27 cellular contexts compared by ENCODE assay signal in the genomic region with DNA sequence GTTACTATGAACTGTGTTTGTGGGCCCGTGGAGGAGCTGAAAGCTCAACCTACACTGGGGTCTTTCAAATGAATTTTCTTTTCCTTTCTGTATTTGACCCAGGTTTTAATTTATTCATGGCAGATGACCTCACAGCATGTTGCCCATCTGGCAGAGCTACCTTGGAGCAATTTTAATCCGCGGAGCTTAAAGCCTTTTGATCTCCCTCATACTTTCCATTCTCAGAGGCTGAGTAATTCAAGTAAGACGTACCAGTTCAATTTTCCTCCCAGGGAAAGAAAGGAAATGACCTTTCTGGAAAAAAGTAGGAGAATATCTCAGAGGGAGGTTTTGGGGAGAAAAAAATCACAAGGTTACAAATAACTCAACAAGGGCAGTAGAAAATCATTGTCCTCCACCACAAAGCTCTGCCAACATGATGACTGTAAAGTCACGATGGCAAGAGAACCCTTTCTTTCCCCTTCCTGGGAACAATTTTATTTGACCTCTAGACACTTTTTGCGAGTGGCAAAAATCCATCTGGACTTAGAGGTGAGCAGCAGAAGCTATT. TPM values are rescaled to one million over a fixed set of nuclear protein-coding genes. Genes with fewer than 3 reads are reported as not detected.
DNase-seq lines count a peak whose midpoint lies in the region; ATAC-seq, FAIRE-seq and TF ChIP-seq lines count a peak whose summit lies in the region.
"Had no signal": no experiment of that assay in that cellular context is flagged by ENCODE, and none has a peak within 500 bp of the region (broad histone marks: within the 10 kb centered on the region; RNA-seq: fewer than 3 reads in every experiment).

No MANE protein-coding gene starts in this region.

- peaks cover 15% of the 10 kb centered on the region for H3K4me1 Mint-ChIP-seq in GM23338
- H3K4me1 Mint-ChIP-seq: activated CD4-positive, alpha-beta T cell treated with anti-CD3 and anti-CD28 coated beads, Interleukin-2, amount 10 ng/mL, durations not matched to agents 7 days and 5 days; CD8-positive, alpha-beta memory T cell had no signal

- H3K4me1 ChIP-seq in adipocyte (ENCODE audit: control insufficient read depth, insufficient read depth, low read length): no peaks in the 10 kb centered on the region
- peaks cover 5% of the 10 kb centered on the region; the same call in 1 of the 2 replicates for H3K4me1 ChIP-seq in GM23338 (ENCODE audit: insufficient read depth)
- H3K4me1 ChIP-seq: parathyroid adenoma, tibial artery had no signal

- peaks cover 22% of the 10 kb centered on the region; the same call in 1 of the 2 replicates for H3K9me2 ChIP-seq in GM23338 (ENCODE audit: insufficient read depth)

- peaks cover 4% of the 10 kb centered on the region for H3K27me3 Mint-ChIP-seq in GM23338 (ENCODE audit: insufficient read depth, low read depth, poor library complexity)
- H3K27me3 Mint-ChIP-seq: activated CD4-positive, alpha-beta T cell treated with anti-CD3 and anti-CD28 coated beads, Interleukin-2, amount 10 ng/mL, durations not matched to agents 7 days and 5 days had no signal

- H2AFZ ChIP-seq in GM23338: no peak overlapping the region
- H2AFZ ChIP-seq: parathyroid adenoma had no signal

- FAIRE-seq in urothelium cell line (lab: Jason Lieb, UNC): no peak
- FAIRE-seq: HTR-8/SVneo had no signal

- H3K4me3 ChIP-seq in adipocyte (ENCODE audit: low read length) (no peak overlapping the region), kidney epithelial cell (ENCODE audit: low read depth, low read length) (no peak overlapping the region), GM23338 (no peak overlapping the region)
- H3K4me3 ChIP-seq: lung, tibial artery had no signal

- ATAC-seq in HG02759 (IDR thresholded peaks at IDR 0.05; ENCODE audit: unreplicated experiment) (no peak), GM23338 (no peak)
- ATAC-seq: activated naive CD4-positive, alpha-beta T cell treated with anti-CD3 and anti-CD28 coated beads, Interleukin-2, amount 50 U/mL, for 72 hours; Right ventricle myocardium inferior had no signal

- no peaks in the 10 kb centered on the region for H3K79me2 ChIP-seq in GM23338 (replicated peaks; ENCODE audit: insufficient read depth)
- H3K79me2 ChIP-seq: parathyroid adenoma had no signal

- H3K4me3 Mint-ChIP-seq in GM23338: no peak overlapping the region
- H3K4me3 Mint-ChIP-seq: activated CD4-positive, alpha-beta T cell treated with anti-CD3 and anti-CD28 coated beads, Interleukin-2, amount 10 ng/mL, durations not matched to agents 7 days and 5 days; CD8-positive, alpha-beta memory T cell had no signal

- H3K27ac Mint-ChIP-seq in GM23338: no peak overlapping the region
- H3K27ac Mint-ChIP-seq: activated CD4-positive, alpha-beta T cell treated with anti-CD3 and anti-CD28 coated beads, Interleukin-2, amount 10 ng/mL, durations not matched to agents 7 days and 5 days; activated naive CD4-positive, alpha-beta T cell treated with anti-CD3 and anti-CD28 coated beads, Interleukin-2, amount 50 U/mL, for 72 hours; CD8-positive, alpha-beta memory T cell had no signal

- H3K36me3 Mint-ChIP-seq in GM23338 (ENCODE audit: low read depth): no peaks in the 10 kb centered on the region; the same call in 2 of the 3 replicates
- H3K36me3 Mint-ChIP-seq: activated naive CD4-positive, alpha-beta T cell treated with anti-CD3 and anti-CD28 coated beads, Interleukin-2, amount 50 U/mL, for 72 hours; CD8-positive, alpha-beta memory T cell had no signal

- no peak overlapping the region for H3K27ac ChIP-seq in GM23338 (ENCODE audit: low read depth)
- H3K27ac ChIP-seq: brain microvascular endothelial cell, parathyroid adenoma, tibial artery had no signal

- no peaks in the 10 kb centered on the region; the same call in 2 of the 3 replicates for H3K9me3 Mint-ChIP-seq in GM23338
- H3K9me3 Mint-ChIP-seq: activated naive CD4-positive, alpha-beta T cell treated with anti-CD3 and anti-CD28 coated beads, Interleukin-2, amount 50 U/mL, for 72 hours had no signal

- peak; percentile 89 for DNase-seq in M059J (ENCODE audit: low read depth)
- DNase-seq in adipocyte (ENCODE audit: low read depth): peak; percentile 47
- peak; percentile 56 for DNase-seq in kidney epithelial cell (ENCODE audit: low read depth)
- DNase-seq in urothelium cell line (ENCODE audit: low spot score): peak; percentile 7
- no peak for DNase-seq in GM23338 (ENCODE audit: low spot score)
- DNase-seq in NCI-H2029 (lab: John Stamatoyannopoulos, UW): no peak
- DNase-seq: activated CD4-positive, alpha-beta T cell treated with anti-CD3 and anti-CD28 coated beads, Interleukin-2, amount 10 ng/mL, durations not matched to agents 7 days and 5 days; AML-193; brain microvascular endothelial cell; CD8-positive, alpha-beta memory T cell; cortex of kidney; DMS79 treated with DMSO at 0.1 percent for 48 hours; hypothalamus; NCI-H1105; NCI-H2107; stimulated activated CD4-positive, alpha-beta T cell treated with anti-CD3 and anti-CD28 coated beads, Interleukin-2, amount 100 ng/mL, for 24 hours; stimulated activated naive CD4-positive, alpha-beta T cell treated with Interleukin-2 at 50 U/mL for 16 hours; T-helper 1 cell; tibial artery had no signal

- no peaks in the 10 kb centered on the region for H4K20me1 ChIP-seq in GM23338 (replicated peaks; ENCODE audit: insufficient read depth)

- H3K36me3 ChIP-seq in adipocyte (ENCODE audit: control insufficient read depth, insufficient read depth, low read length, severe bottlenecking) (no peaks in the 10 kb centered on the region), kidney epithelial cell (ENCODE audit: control insufficient read depth, insufficient read depth, low read length) (no peaks in the 10 kb centered on the region), GM23338 (ENCODE audit: insufficient read depth) (no peaks in the 10 kb centered on the region)
- H3K36me3 ChIP-seq: brain microvascular endothelial cell, tibial artery had no signal

- H3K4me2 ChIP-seq in GM23338: no peak overlapping the region

- no peaks in the 10 kb centered on the region for H3K27me3 ChIP-seq in adipocyte (replicated peaks; ENCODE audit: control insufficient read depth, insufficient read depth, low read length)
- H3K27me3 ChIP-seq in kidney epithelial cell (ENCODE audit: control insufficient read depth, insufficient read depth, low read length): no peaks in the 10 kb centered on the region
- H3K27me3 ChIP-seq in GM23338 (ENCODE audit: insufficient read depth): no peaks in the 10 kb centered on the region
- H3K27me3 ChIP-seq: brain microvascular endothelial cell, tibial artery had no signal

- TF ChIP-seq CTCF in kidney epithelial cell (IDR thresholded peaks at IDR 0.05; ENCODE audit: insufficient read depth, low read length, poor library complexity, severe bottlenecking) (no peak), GM23338 (conservative IDR thresholded peaks at IDR 0.05; ENCODE audit: low read depth in 2 of 2) (no peak)

- H3F3A ChIP-seq in GM23338 (replicated peaks; ENCODE audit: low read depth): no peaks in the 10 kb centered on the region

- H3K9ac ChIP-seq in adipocyte (ENCODE audit: low read length): no peak overlapping the region
- H3K9ac ChIP-seq: parathyroid adenoma had no signal

- H3K9me3 ChIP-seq in adipocyte (ENCODE audit: control insufficient read depth, low read length): no peaks in the 10 kb centered on the region
- H3K9me3 ChIP-seq: tibial artery had no signal

TF ChIP-seq in GM23338, 12 proteins besides CTCF, POLR2A, EP300 and RAD21 (continues in another document):
- TF ChIP-seq STAT1 (IDR thresholded peaks at IDR 0.05; ENCODE audit: unreplicated experiment): no peak
- TF ChIP-seq JUNB (IDR thresholded peaks at IDR 0.05; ENCODE audit: unreplicated experiment): no peak
- TF ChIP-seq CREB1 (CRISPR knock-in tag; IDR thresholded peaks at IDR 0.05; ENCODE audit: low read depth): no peak
- TF ChIP-seq EZH2phosphoT487 (IDR thresholded peaks at IDR 0.05; ENCODE audit: unreplicated experiment): no peak
- TF ChIP-seq REST (IDR thresholded peaks at IDR 0.05; ENCODE audit: unreplicated experiment): no peak
- TF ChIP-seq NANOG (IDR thresholded peaks at IDR 0.05; ENCODE audit: borderline replicate concordance): no peak

RNA-seq across cellular contexts. Expression of gene PCP4, which starts 21.6 kb away (rescaled TPM):
- not detected in 2 replicates for total RNA-seq in M059J (2014; rRNA removed; shearing (Covaris generic))
- 1.2 TPM in 1 of 2 replicates, not detected in the other for total RNA-seq in kidney epithelial cell
- total RNA-seq in GM23338 (2014; rRNA removed; shearing (Covaris generic)): 1.6 TPM in 1 of 2 replicates, not detected in the other
- 6.3 and 7.3 TPM in 2 replicates for polyA plus RNA-seq in GM23338 (2016; fragmentation: Nextera tagmentation; extraction: Ambion mirVana)
- total RNA-seq: activated CD4-positive, alpha-beta T cell treated with anti-CD3 and anti-CD28 coated beads, Interleukin-2, amount 10 ng/mL, durations not matched to agents 7 days and 5 days; activated naive CD4-positive, alpha-beta T cell treated with anti-CD3 and anti-CD28 coated beads, Interleukin-2, amount 50 U/mL, for 72 hours; CD8-positive, alpha-beta memory T cell; H4; NCI-H460 had no signal
- polyA plus RNA-seq: CD8-positive, alpha-beta memory T cell had no signal

Comparison
In these comparisons a context has a peak if more than half of its experiments do, and no peak if none do; other contexts are left out.
1. DNase-seq: peak in M059J (single experiment), adipocyte (single experiment), kidney epithelial cell (single experiment) and urothelium cell line (single experiment); none in GM23338 (single experiment) and NCI-H2029 (single experiment).